1 cellular context compared by ENCODE assay signal in genomic region chr5:10293907-10294662, GRCh38.
TF ChIP-seq lines count a peak whose summit lies in the region.

No MANE protein-coding gene starts in this region.

TF ChIP-seq in IMR-90, 13 proteins besides CTCF, POLR2A, EP300 and RAD21:
- TF ChIP-seq CHD1 (IDR thresholded peaks at IDR 0.05; ENCODE audit: low read depth, low read length) (no peak), SMC3 (IDR thresholded peaks at IDR 0.05; ENCODE audit: low read depth, low read length) (no peak), ELK1 (IDR thresholded peaks at IDR 0.05; ENCODE audit: borderline replicate concordance, low read depth, low read length) (no peak), MXI1 (IDR thresholded peaks at IDR 0.05; ENCODE audit: borderline replicate concordance, low read depth, low read length) (no peak), MAZ (IDR thresholded peaks at IDR 0.05; ENCODE audit: borderline replicate concordance, low read depth, low read length) (no peak), RCOR1 (IDR thresholded peaks at IDR 0.05; ENCODE audit: insufficient replicate concordance, low read length) (no peak), BHLHE40 (IDR thresholded peaks at IDR 0.05; ENCODE audit: low read depth, low read length) (no peak), NFE2L2 (IDR thresholded peaks at IDR 0.05; ENCODE audit: low read depth, low read length) (no peak), CEBPB (IDR thresholded peaks at IDR 0.05; ENCODE audit: low read depth, low read length) (no peak), FOS (IDR thresholded peaks at IDR 0.05; ENCODE audit: low read depth, low read length) (no peak), RFX5 (IDR thresholded peaks at IDR 0.05; ENCODE audit: low read depth, low read length) (no peak), USF2 (IDR thresholded peaks at IDR 0.05; ENCODE audit: low read depth, low read length) (no peak), MAFK (IDR thresholded peaks at IDR 0.05; ENCODE audit: low read depth, low read length) (no peak)
TF ChIP-seq in IMR-90: peak in this region for 0.
